Comparison of ENCODE assay signal across 8 cellular contexts in genomic region chr13:73715114-73715909, GRCh38.
DNase-seq lines count a peak whose midpoint lies in the region; ATAC-seq, FAIRE-seq and TF ChIP-seq lines count a peak whose summit lies in the region.

No MANE protein-coding gene starts in this region.

- POLR2A ChIA-PET in activated CD4-positive, alpha-beta T cell treated with anti-CD3 and anti-CD28 coated beads, Interleukin-2, amount 10 ng/mL, durations not matched to agents 7 days and 5 days (lab: Charles Lee): interaction anchor here (1.1 kb wide), 1 partner anchor 12 kb away, joined by 10 read pairs; no protein-coding TSS in a partner anchor

- peaks cover 0 to 16% of the 10 kb centered on the region in 2 donors for H3K36me3 ChIP-seq in lung (ENCODE audit: control insufficient read depth in 2 of 2, insufficient read depth in 2 of 2, low read length in 2 of 2)
- H3K36me3 ChIP-seq in neuronal stem cell (replicated peaks in 1 of 2; ENCODE audit: control insufficient read depth in 2 of 2, insufficient read depth in 2 of 2, low read length in 2 of 2): peaks cover 0 to 67% of the 10 kb centered on the region in 2 donors

- H3K18ac ChIP-seq in neuronal stem cell (ENCODE audit: low read length): no peak overlapping the region

- H3K4me3 Mint-ChIP-seq in activated CD4-positive, alpha-beta T cell treated with anti-CD3 and anti-CD28 coated beads, Interleukin-2, amount 10 ng/mL, durations not matched to agents 7 days and 5 days: peak overlapping the region; percentile 51

- H2BK120ac ChIP-seq in neuronal stem cell (ENCODE audit: low read depth, low read length): no peak overlapping the region

- TF ChIP-seq CTCF in GM13976 (IDR thresholded peaks at IDR 0.05; ENCODE audit: borderline replicate concordance, control extremely low read depth, extremely low read depth, insufficient read depth, missing control alignments): no peak
- no peak for TF ChIP-seq CTCF in lung (IDR thresholded peaks at IDR 0.05; ENCODE audit: control extremely low read depth, extremely low read depth)

- no peak overlapping the region for H3K9ac ChIP-seq in neuronal stem cell (ENCODE audit: low read depth, low read length, poor library complexity)

- H3K9me3 Mint-ChIP-seq in activated CD4-positive, alpha-beta T cell treated with anti-CD3 and anti-CD28 coated beads, Interleukin-2, amount 10 ng/mL, durations not matched to agents 7 days and 5 days: peaks cover 3% of the 10 kb centered on the region

- no peak overlapping the region for H4K91ac ChIP-seq in neuronal stem cell (ENCODE audit: low read depth, low read length, poor library complexity)

- H4K8ac ChIP-seq in neuronal stem cell (ENCODE audit: low read depth, low read length): no peak overlapping the region

- peak overlapping the region; percentile 93 for H3K27ac Mint-ChIP-seq in activated CD4-positive, alpha-beta T cell treated with anti-CD3 and anti-CD28 coated beads, Interleukin-2, amount 10 ng/mL, durations not matched to agents 7 days and 5 days

- peaks cover 54% of the 10 kb centered on the region for H3K36me3 Mint-ChIP-seq in activated CD4-positive, alpha-beta T cell treated with anti-CD3 and anti-CD28 coated beads, Interleukin-2, amount 10 ng/mL, durations not matched to agents 7 days and 5 days (ENCODE audit: low read depth)

- no peaks in the 10 kb centered on the region for H3K27me3 ChIP-seq in lung (ENCODE audit: control insufficient read depth, insufficient read depth)
- no peaks in the 10 kb centered on the region for H3K27me3 ChIP-seq in neuronal stem cell (ENCODE audit: control insufficient read depth in 3 of 3, insufficient read depth in 3 of 3, low read depth in 1 of 3, low read length in 3 of 3)

- no peak for FAIRE-seq in urothelium cell line (lab: Jason Lieb, UNC)

- no peak overlapping the region for H2BK12ac ChIP-seq in neuronal stem cell (ENCODE audit: low read length)

- peak; percentile 73 for ATAC-seq in HG02852 (IDR thresholded peaks at IDR 0.05; ENCODE audit: unreplicated experiment)
- no peak for ATAC-seq in lung (ENCODE audit: insufficient read depth, low FRiP score)

- H3K4me1 ChIP-seq in lung (ENCODE audit: control insufficient read depth in 2 of 2, insufficient read depth in 2 of 2, low read length in 2 of 2) (peaks cover 5 to 7% of the 10 kb centered on the region in 2 donors), neuronal stem cell (ENCODE audit: control insufficient read depth in 2 of 2, insufficient read depth in 1 of 2, low read depth in 1 of 2, low read length in 2 of 2) (no peaks in the 10 kb centered on the region)

- no peak overlapping the region for H2AK5ac ChIP-seq in neuronal stem cell (ENCODE audit: low read depth, low read length)

- no peak overlapping the region for H3K23ac ChIP-seq in neuronal stem cell (ENCODE audit: low read depth, low read length, poor library complexity)

- no peaks in the 10 kb centered on the region for H3K79me1 ChIP-seq in neuronal stem cell (ENCODE audit: low read depth, low read length)

- CTCF ChIA-PET in activated CD4-positive, alpha-beta T cell treated with anti-CD3 and anti-CD28 coated beads, Interleukin-2, amount 10 ng/mL, durations not matched to agents 7 days and 5 days (lab: Charles Lee): no interaction called here

- H3K4me1 Mint-ChIP-seq in activated CD4-positive, alpha-beta T cell treated with anti-CD3 and anti-CD28 coated beads, Interleukin-2, amount 10 ng/mL, durations not matched to agents 7 days and 5 days: peaks cover 56% of the 10 kb centered on the region

- in situ Hi-C loops in GM13976 (cut with MboI; ENCODE audit: low sequenced_read_pairs, unreplicated experiment): loop anchor here (25.0 kb wide), 1 partner anchor 903 kb away; no protein-coding TSS in a partner anchor

- no peak overlapping the region for H2AFZ ChIP-seq in neuronal stem cell (ENCODE audit: low read length)

- no peak overlapping the region for H3K14ac ChIP-seq in neuronal stem cell (ENCODE audit: low read length)

- no peak overlapping the region for H2BK5ac ChIP-seq in neuronal stem cell (ENCODE audit: low read length)

- H3K4me3 ChIP-seq in lung: no peak overlapping the region
- no peak overlapping the region for H3K4me3 ChIP-seq in neuronal stem cell (ENCODE audit: low read length in 2 of 2)

- no peaks in the 10 kb centered on the region for H3K27me3 Mint-ChIP-seq in activated CD4-positive, alpha-beta T cell treated with anti-CD3 and anti-CD28 coated beads, Interleukin-2, amount 10 ng/mL, durations not matched to agents 7 days and 5 days

- no peak overlapping the region for H3K4me2 ChIP-seq in neuronal stem cell (ENCODE audit: insufficient read depth, low read length, poor library complexity, severe bottlenecking)

- 82 to 91% methylated on average over 15 of the region's 15 CpGs for WGBS in lung, 2 donors
- no CpG with 5 or more reads among the region's 15 CpGs for WGBS in neuronal stem cell (ENCODE audit: extremely low coverage in 2 of 2, insufficient read length in 2 of 2, insufficient replicate concordance in 1 of 2), 2 donors

- H3K9me3 ChIP-seq in lung (ENCODE audit: control insufficient read depth in 2 of 2, insufficient read depth in 1 of 2, low read length in 1 of 2): no peaks in the 10 kb centered on the region
- no peaks in the 10 kb centered on the region for H3K9me3 ChIP-seq in neuronal stem cell (replicated peaks in 1 of 2; ENCODE audit: control insufficient read depth in 2 of 2, insufficient read depth in 1 of 2, low read depth in 1 of 2, low read length in 2 of 2)

- no peak overlapping the region for H2BK15ac ChIP-seq in neuronal stem cell (ENCODE audit: low read length)

- DNase-seq in GM13976 (ENCODE audit: low spot score) (peak; percentile 36), lung (ENCODE audit: low spot score) (peak; percentile 33), putamen (ENCODE audit: low spot score) (no peak), midbrain (lab: John Stamatoyannopoulos, UW) (no peak), urothelium cell line (ENCODE audit: low spot score) (no peak), neuronal stem cell (ENCODE audit: low spot score) (no peak)
- DNase-seq in activated CD4-positive, alpha-beta T cell treated with anti-CD3 and anti-CD28 coated beads, Interleukin-2, amount 10 ng/mL, durations not matched to agents 7 days and 5 days: peak; percentile 78

- no peak overlapping the region for H3K4ac ChIP-seq in neuronal stem cell (ENCODE audit: low read length)

- H3K27ac ChIP-seq in lung (ENCODE audit: low read depth in 1 of 2, low read length in 1 of 2) (peak overlapping the region in 1 of 2 donors; percentile 61), neuronal stem cell (replicated peaks; ENCODE audit: low read length) (no peak overlapping the region)

Comparison
In these comparisons a context has a peak if more than half of its experiments do, and no peak if none do; other contexts are left out.
1. DNase-seq: peak in GM13976 (single experiment), activated CD4-positive, alpha-beta T cell treated with anti-CD3 and anti-CD28 coated beads, Interleukin-2, amount 10 ng/mL, durations not matched to agents 7 days and 5 days (single experiment) and lung (single experiment); none in putamen (single experiment), midbrain (single experiment), urothelium cell line (single experiment) and neuronal stem cell (single experiment).